In genomic region chr7:16347461-16348192, GRCh38 we compare ENCODE assay signal across 14 cellular contexts.
DNase-seq lines count a peak whose midpoint lies in the region; ATAC-seq and TF ChIP-seq lines count a peak whose summit lies in the region.
"Had no signal": no experiment of that assay in that cellular context is flagged by ENCODE, and none has a peak within 500 bp of the region (broad histone marks: within the 10 kb centered on the region; RNA-seq: fewer than 3 reads in every experiment).

No MANE protein-coding gene starts in this region.

- no peaks in the 10 kb centered on the region for H3K9me2 ChIP-seq in PC-3 (replicated peaks; ENCODE audit: low read length)

- H3F3A ChIP-seq in PC-3 (ENCODE audit: low read length, unreplicated experiment), result peaks cover 7% of the 10 kb centered on the region

- no peak for ATAC-seq in PC-3

- H3K27ac ChIP-seq in PC-3 (ENCODE audit: low read length) (peak overlapping the region; percentile 39), osteoblast (ENCODE audit: low read depth, low read length) (no peak overlapping the region)
- H3K27ac ChIP-seq: 22Rv1, thoracic aorta had no signal

- H3K9me3 ChIP-seq in PC-3 (ENCODE audit: low read length), result no peaks in the 10 kb centered on the region
- no peaks in the 10 kb centered on the region for H3K9me3 ChIP-seq in osteoblast (ENCODE audit: low read depth, low read length)
- H3K9me3 ChIP-seq in HAP-1, result peaks cover 3% of the 10 kb centered on the region
- H3K9me3 ChIP-seq: thoracic aorta had no signal

- H4K20me1 ChIP-seq in PC-3 (ENCODE audit: low read length) (no peaks in the 10 kb centered on the region), osteoblast (ENCODE audit: insufficient read depth, low read length) (no peaks in the 10 kb centered on the region)

- TF ChIP-seq CTCF in PC-3 (conservative IDR thresholded peaks at IDR 0.05; ENCODE audit: low read depth, low read length) (no peak), fibroblast of the aortic adventitia (IDR thresholded peaks at IDR 0.05; ENCODE audit: insufficient read depth, low read length) (no peak), osteoblast (IDR thresholded peaks at IDR 0.05; ENCODE audit: extremely low read depth, low read depth, low read length) (no peak)

- H3K4me1 ChIP-seq in PC-3 (ENCODE audit: insufficient read depth, low read length) (peaks cover 29% of the 10 kb centered on the region), osteoblast (ENCODE audit: insufficient read depth, low read length) (peaks cover 29% of the 10 kb centered on the region), HAP-1 (peaks cover 6% of the 10 kb centered on the region)

- BruUV-seq in PC-3 (replicated peaks; lab: Mats Ljungman, UMichigan), result no TSS peak

- DNase-seq in DMS 273 (lab: John Stamatoyannopoulos, UW; ENCODE audit: unreplicated experiment) (peak; percentile 27), DMS 273 treated with DMSO at 0.1 percent for 48 hours (lab: John Stamatoyannopoulos, UW) (no peak), PC-3 (peak; percentile 15), fibroblast of the aortic adventitia (ENCODE audit: low read depth) (peak; percentile 35), osteoblast (ENCODE audit: insufficient read length, low spot score, missing footprints) (no peak), HAP-1 (ENCODE audit: low spot score in 2 of 2) (no peak), COR-L47 (lab: John Stamatoyannopoulos, UW) (no peak)
- DNase-seq in activated CD4-positive, alpha-beta T cell treated with anti-CD3 and anti-CD28 coated beads, Interleukin-2, amount 50 U/mL, for 48 hours, result no peak
- DNase-seq: DMS79; effector memory CD4-positive, alpha-beta T cell; NCI-H1092; sigmoid colon had no signal

- POLR2A ChIA-PET in PC-3 (lab: Charles Lee; ENCODE audit: unreplicated experiment), result no interaction called here

- H3K27me3 ChIP-seq in PC-3 (ENCODE audit: low read length) (no peaks in the 10 kb centered on the region), osteoblast (ENCODE audit: insufficient read depth, low read length) (no peaks in the 10 kb centered on the region), HAP-1 (ENCODE audit: low read depth) (no peaks in the 10 kb centered on the region)
- H3K27me3 ChIP-seq: sigmoid colon had no signal

- H3K4me3 ChIP-seq in PC-3 (ENCODE audit: low read length), result no peak overlapping the region
- H3K4me3 ChIP-seq in fibroblast of the aortic adventitia (ENCODE audit: low read depth, low read length), result no peak overlapping the region
- no peak overlapping the region for H3K4me3 ChIP-seq in osteoblast (ENCODE audit: insufficient read depth, low read length)
- H3K4me3 ChIP-seq in HAP-1, result no peak overlapping the region
- H3K4me3 ChIP-seq: sigmoid colon, thoracic aorta had no signal

- no peak overlapping the region for H2AFZ ChIP-seq in PC-3 (ENCODE audit: low read length)
- peak overlapping the region; percentile 2 for H2AFZ ChIP-seq in osteoblast (ENCODE audit: low read length)

- no peaks in the 10 kb centered on the region for H3K36me3 ChIP-seq in PC-3 (ENCODE audit: low read depth, low read length)
- no peaks in the 10 kb centered on the region for H3K36me3 ChIP-seq in osteoblast (ENCODE audit: insufficient read depth, low read length)
- H3K36me3 ChIP-seq in HAP-1 (replicated peaks), result no peaks in the 10 kb centered on the region
- H3K36me3 ChIP-seq: sigmoid colon, thoracic aorta had no signal

- in situ Hi-C loops in HAP-1 (cut with MboI; ENCODE audit: low sequenced_read_pairs), result no loop called here

- intact Hi-C loops in PC-3 (cut with micrococcal nuclease), result loop anchor here (2.0 to 5.0 kb wide), 2 partner anchors 73 to 220 kb away; partner anchors contain the start of gene CRPPA

- H3K9ac ChIP-seq in PC-3 (ENCODE audit: low read length), result no peak overlapping the region

- peak overlapping the region; percentile 63 for H3K4me2 ChIP-seq in PC-3 (ENCODE audit: low read length)
- H3K4me2 ChIP-seq in osteoblast (ENCODE audit: insufficient read depth, low read length), result peak overlapping the region; percentile 29

- CTCF ChIA-PET in PC-3 (lab: Charles Lee), result interaction anchor here (0.6 kb wide), 1 partner anchor 269 kb away, joined by 3 read pairs; no protein-coding TSS in a partner anchor

- H3K79me2 ChIP-seq in PC-3 (ENCODE audit: low read length) (no peaks in the 10 kb centered on the region), osteoblast (ENCODE audit: insufficient read depth, low read length) (no peaks in the 10 kb centered on the region)

Comparison
In these comparisons a context has a peak if more than half of its experiments do, and no peak if none do; other contexts are left out.
1. DNase-seq: peak in DMS 273 (single experiment), PC-3 (single experiment) and fibroblast of the aortic adventitia (single experiment); none in DMS 273 treated with DMSO at 0.1 percent for 48 hours (single experiment), osteoblast (single experiment), HAP-1 (0 of 2), COR-L47 (single experiment) and activated CD4-positive, alpha-beta T cell treated with anti-CD3 and anti-CD28 coated beads, Interleukin-2, amount 50 U/mL, for 48 hours (0 of 2).